In the genomic region with DNA sequence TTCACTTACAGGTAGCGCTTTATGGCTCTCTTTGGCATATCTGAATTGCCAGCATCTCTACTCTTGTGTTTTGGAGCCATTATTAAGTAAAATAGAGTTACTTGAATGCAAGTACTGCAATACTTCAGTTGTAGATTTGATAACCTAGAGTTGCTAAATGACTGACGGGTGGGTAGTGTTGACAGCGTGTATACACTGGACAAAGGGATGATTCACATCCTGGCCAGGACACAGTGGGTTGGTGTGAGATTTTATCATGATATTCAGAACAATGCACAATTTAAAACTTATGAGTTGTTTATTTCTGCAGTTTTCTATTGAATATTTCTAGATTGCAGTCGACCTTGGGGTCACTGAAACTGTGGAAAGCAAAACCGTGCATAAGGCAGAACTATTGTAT, we compare ENCODE assay signal across 16 cellular contexts. TPM values are rescaled to one million over a fixed set of nuclear protein-coding genes. Genes with fewer than 3 reads are reported as not detected.
A peak's percentile ranks its signal among the peaks of the same experiment; 100 is the strongest.
DNase-seq lines count a peak whose midpoint lies in the region; ATAC-seq, FAIRE-seq and TF ChIP-seq lines count a peak whose summit lies in the region.
"Had no signal": no experiment of that assay in that cellular context is flagged by ENCODE, and none has a peak within 500 bp of the region (broad histone marks: within the 10 kb centered on the region; RNA-seq: fewer than 3 reads in every experiment).

No MANE protein-coding gene starts in this region.

- peaks cover 9% of the 10 kb centered on the region for H3K4me1 ChIP-seq in BE2C

- no peaks in the 10 kb centered on the region for H3K27me3 Mint-ChIP-seq in T-helper 2 cell treated with Interferon-gamma antibody and Interleukin-4, amounts not matched to agents 5 μg/mL and 100 μg/mL, for 36 hours (ENCODE audit: low read depth)

- H3K27me3 ChIP-seq in BE2C: no peaks in the 10 kb centered on the region
- H3K27me3 ChIP-seq: BLaER1 treated with 17β-estradiol and CSF1 and Interleukin-3, amounts not matched to agents 10 nM and 100 nM had no signal

- H3K36me3 ChIP-seq in BE2C: peaks cover 3% of the 10 kb centered on the region
- H3K36me3 ChIP-seq: BLaER1 treated with 17β-estradiol and CSF1 and Interleukin-3, amounts not matched to agents 10 nM and 100 nM had no signal

- H3K9me3 ChIP-seq in BE2C: no peaks in the 10 kb centered on the region
- H3K9me3 ChIP-seq: BLaER1 treated with 17β-estradiol and CSF1 and Interleukin-3, amounts not matched to agents 10 nM and 100 nM had no signal

- peaks cover 27% of the 10 kb centered on the region for H3K36me3 Mint-ChIP-seq in T-helper 2 cell treated with Interferon-gamma antibody and Interleukin-4, amounts not matched to agents 5 μg/mL and 100 μg/mL, for 36 hours (ENCODE audit: low read depth)

- no peak overlapping the region for H3K27ac Mint-ChIP-seq in T-helper 2 cell treated with Interferon-gamma antibody and Interleukin-4, amounts not matched to agents 5 μg/mL and 100 μg/mL, for 36 hours
- H3K27ac Mint-ChIP-seq: activated naive CD4-positive, alpha-beta T cell treated with anti-CD3 and anti-CD28 coated beads for 36 hours had no signal

- no peak overlapping the region for H3K4me3 ChIP-seq in BE2C (ENCODE audit: low read depth, low read length)
- H3K4me3 ChIP-seq: BLaER1 treated with 17β-estradiol and CSF1 and Interleukin-3, amounts not matched to agents 10 nM and 100 nM had no signal

- H3K4me3 Mint-ChIP-seq in T-helper 2 cell treated with Interferon-gamma antibody and Interleukin-4, amounts not matched to agents 5 μg/mL and 100 μg/mL, for 36 hours: no peak overlapping the region
- H3K4me3 Mint-ChIP-seq: activated naive CD4-positive, alpha-beta T cell treated with anti-CD3 and anti-CD28 coated beads for 36 hours had no signal

- no peak for TF ChIP-seq POLR2A in H54 (IDR thresholded peaks at IDR 0.05; ENCODE audit: low read depth, low read length)

- DNase-seq in BE2C (peak; percentile 21), H54 (ENCODE audit: insufficient read length, low spot score) (no peak), iris pigment epithelial cell (ENCODE audit: low read depth) (peak; percentile 60)
- DNase-seq in T-helper 2 cell treated with Interferon-gamma antibody and Interleukin-4, amounts not matched to agents 5 μg/mL and 100 μg/mL, for 36 hours (ENCODE audit: low spot score): peak; percentile 52
- DNase-seq: activated naive CD4-positive, alpha-beta T cell treated with anti-CD3 and anti-CD28 coated beads for 36 hours; cortex of kidney; foreskin fibroblast; left cardiac atrium; NCI-H526 treated with DMSO at 0.1 percent for 48 hours; stimulated activated CD8-positive, alpha-beta memory T cell treated with anti-CD3 and anti-CD28 coated beads, Interleukin-4, amount 100 ng/mL, for 48 hours had no signal

- no peak for TF ChIP-seq CTCF in BE2C (IDR thresholded peaks at IDR 0.05; ENCODE audit: low read depth, low read length)

- ATAC-seq in GM19035 (IDR thresholded peaks at IDR 0.05; ENCODE audit: unreplicated experiment) (no peak), HG03565 (IDR thresholded peaks at IDR 0.05; ENCODE audit: unreplicated experiment) (no peak), GM19397 (IDR thresholded peaks at IDR 0.05; ENCODE audit: unreplicated experiment) (no peak), HG02970 (IDR thresholded peaks at IDR 0.05; ENCODE audit: low FRiP score, unreplicated experiment) (no peak)
- ATAC-seq: HCT116 had no signal

- H3K4me1 Mint-ChIP-seq in T-helper 2 cell treated with Interferon-gamma antibody and Interleukin-4, amounts not matched to agents 5 μg/mL and 100 μg/mL, for 36 hours (ENCODE audit: low read depth): peaks cover 36% of the 10 kb centered on the region

- peak; percentile 57 for FAIRE-seq in H54 (lab: Jason Lieb, UNC)

- H3K9me3 Mint-ChIP-seq in T-helper 2 cell treated with Interferon-gamma antibody and Interleukin-4, amounts not matched to agents 5 μg/mL and 100 μg/mL, for 36 hours: no peaks in the 10 kb centered on the region
- H3K9me3 Mint-ChIP-seq: activated naive CD4-positive, alpha-beta T cell treated with anti-CD3 and anti-CD28 coated beads for 36 hours had no signal

RNA-seq across cellular contexts. Expression of gene NDFIP2, which starts 44.5 kb away (rescaled TPM):
- polyA plus RNA-seq in BE2C (2012; ENCODE audit: insufficient read depth, insufficient read length, low read depth): 54.6 TPM
